ENCODE assay signal across 9 cellular contexts in genomic region chr7:130908345-130909160, GRCh38.
DNase-seq lines count a peak whose midpoint lies in the region; ATAC-seq, FAIRE-seq and TF ChIP-seq lines count a peak whose summit lies in the region.
"Had no signal": no experiment of that assay in that cellular context is flagged by ENCODE, and none has a peak within 500 bp of the region (broad histone marks: within the 10 kb centered on the region; RNA-seq: fewer than 3 reads in every experiment).

No MANE protein-coding gene starts in this region.

- peaks cover 14% of the 10 kb centered on the region for H3K27me3 Mint-ChIP-seq in CD4-positive, CD25-positive, alpha-beta regulatory T cell

- no peak for TF ChIP-seq POLR2A in IMR-90 (IDR thresholded peaks at IDR 0.05; ENCODE audit: low read depth, low read length)

- no peak overlapping the region for H2BK20ac ChIP-seq in IMR-90 (ENCODE audit: low read depth, low read length)

- in situ Hi-C loops in IMR-90 (cut with MboI; ENCODE audit: low sequenced_read_pairs) (no loop called here), mammary epithelial cell (cut with MboI; ENCODE audit: low sequenced_read_pairs in 2 of 2) (no loop called here)

- H3K27me3 ChIP-seq in CD4-positive, CD25-positive, alpha-beta regulatory T cell (ENCODE audit: control insufficient read depth, insufficient read depth, low read length) = no peaks in the 10 kb centered on the region
- no peaks in the 10 kb centered on the region for H3K27me3 ChIP-seq in IMR-90 (ENCODE audit: control insufficient read depth, insufficient read depth, low read length)
- no peaks in the 10 kb centered on the region for H3K27me3 ChIP-seq in mammary epithelial cell (ENCODE audit: insufficient read depth, low read length)
- no peaks in the 10 kb centered on the region for H3K27me3 ChIP-seq in osteoblast (ENCODE audit: insufficient read depth, low read length)
- H3K27me3 ChIP-seq: neutrophil had no signal

- H4K5ac ChIP-seq in IMR-90 (ENCODE audit: low read depth, low read length) = peak overlapping the region; percentile 17; the same call in 1 of the 2 replicates

- no peak overlapping the region for H3K4me3 ChIP-seq in CD4-positive, CD25-positive, alpha-beta regulatory T cell (ENCODE audit: low read depth, low read length)
- H3K4me3 ChIP-seq in IMR-90 (ENCODE audit: insufficient read depth, low read depth, low read length) (peak overlapping the region; percentile 87), mammary epithelial cell (replicated peaks in 1 of 3; ENCODE audit: insufficient read depth in 1 of 3, low read depth in 2 of 3, low read length in 3 of 3) (no peak overlapping the region), osteoblast (ENCODE audit: insufficient read depth, low read length) (peak overlapping the region; percentile 77)

- peak overlapping the region; percentile 52; the same call in 1 of the 2 replicates for H2AK5ac ChIP-seq in IMR-90 (ENCODE audit: low read depth, low read length)

- peaks cover 4% of the 10 kb centered on the region for H3K9me1 ChIP-seq in IMR-90 (ENCODE audit: insufficient read depth, low read length)

- intact Hi-C loops in IMR-90 (cut with micrococcal nuclease) (no loop called here), mammary epithelial cell (cut with micrococcal nuclease) (no loop called here)

- H3K4me2 ChIP-seq in IMR-90 (ENCODE audit: low read depth, low read length) = peak overlapping the region; percentile 94
- peak overlapping the region; percentile 82 for H3K4me2 ChIP-seq in mammary epithelial cell (ENCODE audit: insufficient read depth, low read depth, low read length)
- H3K4me2 ChIP-seq in osteoblast (ENCODE audit: insufficient read depth, low read length) = peak overlapping the region; percentile 88

- H3K18ac ChIP-seq in IMR-90 (ENCODE audit: low read depth, low read length) = peak overlapping the region; percentile 10; the same call in 1 of the 2 replicates

- FAIRE-seq in HTR-8/SVneo (lab: Jason Lieb, UNC) = no peak

- dilution Hi-C loops in IMR-90 (cut with HindIII; ENCODE audit: low sequenced_read_pairs, unreplicated experiment) = no loop called here
- dilution Hi-C loops in mammary epithelial cell (cut with HindIII; ENCODE audit: low sequenced_read_pairs) = no loop called here

- peaks cover 84% of the 10 kb centered on the region for H3K4me1 ChIP-seq in CD4-positive, CD25-positive, alpha-beta regulatory T cell (ENCODE audit: control insufficient read depth, insufficient read depth, low read length, poor library complexity, severe bottlenecking)
- H3K4me1 ChIP-seq in IMR-90 (ENCODE audit: control insufficient read depth, insufficient read depth, low read length) (peaks cover 21% of the 10 kb centered on the region), mammary epithelial cell (ENCODE audit: insufficient read depth, low read length) (peaks cover 46% of the 10 kb centered on the region), osteoblast (ENCODE audit: insufficient read depth, low read length) (peaks cover 57% of the 10 kb centered on the region)

- TF ChIP-seq RAD21 in IMR-90 (IDR thresholded peaks at IDR 0.05; ENCODE audit: low read length) = no peak

- H2AK9ac ChIP-seq in IMR-90 (replicated peaks; ENCODE audit: low read depth, low read length, poor library complexity) = no peak overlapping the region

- BruUV-seq in IMR-90 (replicated peaks; lab: Mats Ljungman, UMichigan) = no TSS peak
- no TSS peak for BruUV-seq in mammary epithelial cell (replicated peaks; lab: Mats Ljungman, UMichigan)

- peak overlapping the region; percentile 59; the same call in 1 of the 2 replicates for H3K14ac ChIP-seq in IMR-90 (replicated peaks; ENCODE audit: low read depth, low read length)

- H3K27ac ChIP-seq in CD4-positive, CD25-positive, alpha-beta regulatory T cell (ENCODE audit: insufficient read depth, low read length, poor library complexity, severe bottlenecking) = peak overlapping the region; percentile 35
- H3K27ac ChIP-seq in IMR-90 (ENCODE audit: insufficient read depth, low read length) (peak overlapping the region; percentile 86; the same call in 1 of the 2 replicates), mammary epithelial cell (ENCODE audit: insufficient read depth, low read depth, low read length) (peak overlapping the region; percentile 18), osteoblast (ENCODE audit: low read depth, low read length) (peak overlapping the region; percentile 94)
- H3K27ac ChIP-seq: neutrophil had no signal

- H3K4ac ChIP-seq in IMR-90 (ENCODE audit: low read depth, low read length) = peak overlapping the region; percentile 3; the same call in 1 of the 2 replicates

- peaks cover 44 to 84% (median 74%) of the 10 kb centered on the region in 4 donors for H3K4me1 Mint-ChIP-seq in CD4-positive, CD25-positive, alpha-beta regulatory T cell

- H3K23ac ChIP-seq in IMR-90 (ENCODE audit: low read depth, low read length) = peak overlapping the region; percentile 69; the same call in 1 of the 2 replicates

- H3K36me3 Mint-ChIP-seq in CD4-positive, CD25-positive, alpha-beta regulatory T cell = peaks cover 33% of the 10 kb centered on the region

- H4K91ac ChIP-seq in IMR-90 (ENCODE audit: insufficient read depth, low read depth, low read length) = no peak overlapping the region

- peaks cover 0 to under 1% of the 10 kb centered on the region in 2 experiments; a peak in 1 of 4 replicates for H3K79me1 ChIP-seq in IMR-90 (ENCODE audit: low read depth in 1 of 2, low read length in 2 of 2)

- peak overlapping the region in 2 of 4 donors; percentile 23 to 31 for H3K4me3 Mint-ChIP-seq in CD4-positive, CD25-positive, alpha-beta regulatory T cell

- H3K9me3 ChIP-seq in CD4-positive, CD25-positive, alpha-beta regulatory T cell (ENCODE audit: control insufficient read depth in 2 of 2, low read length in 2 of 2) = no peaks in the 10 kb centered on the region
- H3K9me3 ChIP-seq in IMR-90 (ENCODE audit: control insufficient read depth, insufficient read depth, low read length) (no peaks in the 10 kb centered on the region), mammary epithelial cell (replicated peaks; ENCODE audit: insufficient read depth, low read length) (no peaks in the 10 kb centered on the region), osteoblast (ENCODE audit: low read depth, low read length) (no peaks in the 10 kb centered on the region)
- H3K9me3 ChIP-seq: neutrophil had no signal

- CTCF ChIA-PET in IMR-90 (lab: Yijun Ruan, JAX) (interaction anchor here (0.7 kb wide), 1 partner anchor 12 kb away, joined by 3 read pairs; no protein-coding TSS in a partner anchor), mammary epithelial cell (lab: Charles Lee; ENCODE audit: low non-redundant PET) (interaction anchor here (0.5 kb wide), 1 partner anchor 73 kb away, joined by 3 read pairs; no protein-coding TSS in a partner anchor)

- H2BK5ac ChIP-seq in IMR-90 (ENCODE audit: low read depth, low read length, poor library complexity, severe bottlenecking) = peak overlapping the region; percentile 100

- no peak overlapping the region for H4K8ac ChIP-seq in IMR-90 (ENCODE audit: low read depth in 2 of 2, low read length in 2 of 2)

- H3K9ac ChIP-seq in IMR-90 (ENCODE audit: low read depth, low read length) (peak overlapping the region; percentile 99; the same call in 1 of the 2 replicates), mammary epithelial cell (ENCODE audit: insufficient read depth, low read length) (no peak overlapping the region)

- H3K56ac ChIP-seq in IMR-90 (ENCODE audit: extremely low read depth, insufficient read depth, low read length) = no peak overlapping the region

- POLR2A ChIA-PET in IMR-90 (lab: Charles Lee; ENCODE audit: unreplicated experiment) = no interaction called here

- no peak overlapping the region for H2BK120ac ChIP-seq in IMR-90 (ENCODE audit: low read depth, low read length)

- H2AFZ ChIP-seq in IMR-90 (replicated peaks; ENCODE audit: low read length, poor library complexity) (no peak overlapping the region), mammary epithelial cell (ENCODE audit: low read depth, low read length) (no peak overlapping the region), osteoblast (ENCODE audit: low read length) (no peak overlapping the region)

- peak in 1 of 3 donors; percentile 2 for DNase-seq in CD4-positive, CD25-positive, alpha-beta regulatory T cell
- DNase-seq in IMR-90 (peak; percentile 49), mammary epithelial cell (no peak), osteoblast (ENCODE audit: insufficient read length, low spot score, missing footprints) (no peak), HTR-8/SVneo (ENCODE audit: insufficient read length, low spot score) (no peak)
- DNase-seq in central memory CD4-positive, alpha-beta T cell = no peak
- DNase-seq: NCI-H2171 had no signal

- H4K20me1 ChIP-seq in IMR-90 (ENCODE audit: insufficient read depth, low read length) (peaks cover 64% of the 10 kb centered on the region), mammary epithelial cell (ENCODE audit: insufficient read depth, low read length) (no peaks in the 10 kb centered on the region), osteoblast (ENCODE audit: insufficient read depth, low read length) (peaks cover 33% of the 10 kb centered on the region)

- WGBS in IMR-90 (ENCODE audit: extremely low coverage in 2 of 2, insufficient read length in 1 of 2), 2 experiments = 80% methylated on average over 1 of the region's 11 CpGs; no CpG with 5 or more reads in 1 of the 2 experiments
- WGBS in mammary epithelial cell (ENCODE audit: low coverage, missing lambda C conversion rate) = 95% methylated on average over 4 of the region's 11 CpGs

- peaks cover 38% of the 10 kb centered on the region for H3K36me3 ChIP-seq in CD4-positive, CD25-positive, alpha-beta regulatory T cell (ENCODE audit: control insufficient read depth, insufficient read depth, low read length)
- peaks cover 35% of the 10 kb centered on the region for H3K36me3 ChIP-seq in IMR-90 (ENCODE audit: control insufficient read depth, insufficient read depth, low read length)
- peaks cover 7% of the 10 kb centered on the region for H3K36me3 ChIP-seq in mammary epithelial cell (ENCODE audit: insufficient read depth, low read length)
- peaks cover 56% of the 10 kb centered on the region for H3K36me3 ChIP-seq in osteoblast (ENCODE audit: insufficient read depth, low read length)

- H3K9me3 Mint-ChIP-seq in CD4-positive, CD25-positive, alpha-beta regulatory T cell = no peaks in the 10 kb centered on the region

- no peak for TF ChIP-seq CTCF in IMR-90 (conservative IDR thresholded peaks at IDR 0.05; ENCODE audit: low read depth, low read length)
- no peak for TF ChIP-seq CTCF in mammary epithelial cell (conservative IDR thresholded peaks at IDR 0.05 in 1 of 2, IDR thresholded peaks at IDR 0.05 in 1 of 2; ENCODE audit: extremely low read depth in 1 of 2, insufficient read depth in 1 of 2, low read depth in 1 of 2, low read length in 2 of 2)
- no peak for TF ChIP-seq CTCF in osteoblast (IDR thresholded peaks at IDR 0.05; ENCODE audit: extremely low read depth, low read depth, low read length)

- H3K79me2 ChIP-seq in mammary epithelial cell (ENCODE audit: insufficient read depth, low read length) (peaks cover 84% of the 10 kb centered on the region), osteoblast (ENCODE audit: insufficient read depth, low read length) (peaks cover 83% of the 10 kb centered on the region)

- no peak overlapping the region for H2BK15ac ChIP-seq in IMR-90 (ENCODE audit: low read depth, low read length)

- ATAC-seq in CD4-positive, CD25-positive, alpha-beta regulatory T cell (ENCODE audit: low read depth in 2 of 2) = no peak
- no peak for ATAC-seq in IMR-90 (ENCODE audit: low read depth)
- no peak for ATAC-seq in GM19035 (IDR thresholded peaks at IDR 0.05; ENCODE audit: unreplicated experiment)

- H3K27ac Mint-ChIP-seq in CD4-positive, CD25-positive, alpha-beta regulatory T cell = peak overlapping the region in 2 of 3 donors; percentile 68 to 88

Comparison
In these comparisons a context has a peak if more than half of its experiments do, and no peak if none do; other contexts are left out.
1. H3K27ac ChIP-seq: peak in every context shown above with its lines; median percentile 94 in osteoblast; 86 in IMR-90; 35 in CD4-positive, CD25-positive, alpha-beta regulatory T cell; 18 in mammary epithelial cell.
2. H3K4me3 ChIP-seq: peak in IMR-90 (single experiment) and osteoblast (single experiment); none in CD4-positive, CD25-positive, alpha-beta regulatory T cell (single experiment) and mammary epithelial cell (0 of 3).
3. Peak in every context shown above with its lines, with median percentiles within 50 percentile points of each other: H3K4me2 ChIP-seq.